Comparison of ENCODE assay signal across 14 cellular contexts in genomic region chr3:173502983-173503568, GRCh38.
DNase-seq lines count a peak whose midpoint lies in the region; ATAC-seq and TF ChIP-seq lines count a peak whose summit lies in the region.
"Had no signal": no experiment of that assay in that cellular context is flagged by ENCODE, and none has a peak within 500 bp of the region (broad histone marks: within the 10 kb centered on the region; RNA-seq: fewer than 3 reads in every experiment).

No MANE protein-coding gene starts in this region.

- H3K27me3 ChIP-seq in thyroid gland = no peaks in the 10 kb centered on the region
- H3K27me3 ChIP-seq: body of pancreas, gastroesophageal sphincter had no signal

- no peaks in the 10 kb centered on the region for H3K36me3 ChIP-seq in mucosa of descending colon (ENCODE audit: low read depth)
- H3K36me3 ChIP-seq in thyroid gland = no peaks in the 10 kb centered on the region
- H3K36me3 ChIP-seq: gastroesophageal sphincter had no signal

- WGBS in thyroid gland, 2 donors = 45 to 55% methylated on average over 4 of the region's 4 CpGs

- no peak for TF ChIP-seq POLR2A in thyroid gland (IDR thresholded peaks at IDR 0.05)

- H3K9me3 ChIP-seq in mucosa of descending colon (no peaks in the 10 kb centered on the region), thyroid gland (no peaks in the 10 kb centered on the region)
- H3K9me3 ChIP-seq: body of pancreas, gastroesophageal sphincter had no signal

- no peak for ATAC-seq in mucosa of descending colon
- ATAC-seq: body of pancreas, gastroesophageal sphincter, GM12878, left cardiac atrium had no signal

- H3K4me3 ChIP-seq in fibroblast of villous mesenchyme (ENCODE audit: low read depth, low read length) (no peak overlapping the region), mucosa of descending colon (no peak overlapping the region), thyroid gland (replicated peaks in 1 of 3) (no peak overlapping the region)
- H3K4me3 ChIP-seq: body of pancreas, gastroesophageal sphincter, GM12878 had no signal

- H3K4me1 ChIP-seq in mucosa of descending colon (ENCODE audit: low read depth) = no peaks in the 10 kb centered on the region
- no peaks in the 10 kb centered on the region for H3K4me1 ChIP-seq in thyroid gland
- H3K4me1 ChIP-seq: body of pancreas, parathyroid adenoma had no signal

- DNase-seq in DMS 273 (lab: John Stamatoyannopoulos, UW; ENCODE audit: unreplicated experiment) (peak; percentile 87), NCI-H1092 treated with DMSO at 0.1 percent for 48 hours (lab: John Stamatoyannopoulos, UW) (peak; percentile 59), SHP77 treated with DMSO at 0.1 percent for 48 hours (lab: John Stamatoyannopoulos, UW) (peak; percentile 13), fibroblast of villous mesenchyme (ENCODE audit: low read depth) (peak; percentile 31), mucosa of descending colon (no peak), thyroid gland (no peak), RKO (ENCODE audit: low spot score) (no peak), nucleus accumbens (lab: John Stamatoyannopoulos, UW) (no peak)
- DNase-seq: body of pancreas, left cardiac atrium had no signal

- TF ChIP-seq CTCF in fibroblast of villous mesenchyme (IDR thresholded peaks at IDR 0.05; ENCODE audit: insufficient read depth, low read depth, low read length) = no peak
- TF ChIP-seq CTCF in mucosa of descending colon (IDR thresholded peaks at IDR 0.05) = no peak
- no peak for TF ChIP-seq CTCF in thyroid gland (IDR thresholded peaks at IDR 0.05)

- no peak overlapping the region for H3K27ac ChIP-seq in thyroid gland
- H3K27ac ChIP-seq: body of pancreas, gastroesophageal sphincter, parathyroid adenoma, VCaP had no signal

- intact Hi-C loops in mucosa of descending colon (cut with DNase I, micrococcal nuclease) = no loop called here
- intact Hi-C loops in thyroid gland (cut with DNase I) = no loop called here

Comparison
In these comparisons a context has a peak if more than half of its experiments do, and no peak if none do; other contexts are left out.
1. DNase-seq: peak in DMS 273 (single experiment), NCI-H1092 treated with DMSO at 0.1 percent for 48 hours (single experiment), SHP77 treated with DMSO at 0.1 percent for 48 hours (single experiment) and fibroblast of villous mesenchyme (single experiment); none in mucosa of descending colon (0 of 3), thyroid gland (0 of 2), RKO (single experiment) and nucleus accumbens (0 of 56).